In the genomic region with DNA sequence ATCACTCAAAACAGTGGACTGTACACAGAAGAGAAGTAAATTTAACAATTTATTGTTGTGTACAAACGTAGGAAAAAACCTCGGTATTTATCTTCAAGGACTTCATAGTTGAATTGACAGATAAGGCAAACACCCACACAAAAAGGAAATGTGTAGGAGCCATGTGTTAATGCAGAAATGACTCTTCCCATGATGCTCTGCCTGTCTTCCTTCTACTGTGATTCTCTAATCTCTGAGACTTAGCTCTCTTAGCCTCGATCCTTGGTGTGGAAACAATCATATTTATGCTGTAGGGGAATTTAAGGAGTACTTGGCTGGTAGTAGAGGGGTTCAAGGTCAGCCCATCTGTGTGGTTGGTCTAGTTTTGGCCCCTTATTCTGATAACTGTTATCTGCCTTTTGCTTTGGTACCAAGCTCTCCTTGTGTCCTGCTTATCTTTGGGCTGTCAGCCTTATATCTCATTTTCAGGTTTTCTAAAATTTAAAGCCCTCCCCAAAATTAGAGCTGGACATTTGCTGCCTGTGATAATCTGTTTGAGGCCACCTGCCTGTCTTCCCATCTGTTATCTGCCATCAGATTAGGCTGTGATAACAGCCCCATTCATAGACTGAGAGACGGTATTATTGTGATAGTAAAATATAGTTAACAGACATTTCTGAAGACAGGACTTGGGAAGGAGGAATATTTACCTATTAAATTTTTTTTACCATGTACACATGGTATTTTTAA, we compare ENCODE assay signal across 19 cellular contexts.
DNase-seq lines count a peak whose midpoint lies in the region; ATAC-seq and TF ChIP-seq lines count a peak whose summit lies in the region.
"Had no signal": no experiment of that assay in that cellular context is flagged by ENCODE, and none has a peak within 500 bp of the region (broad histone marks: within the 10 kb centered on the region; RNA-seq: fewer than 3 reads in every experiment).

No MANE protein-coding gene starts in this region.

- POLR2A ChIA-PET in activated CD4-positive, alpha-beta T cell treated with anti-CD3 and anti-CD28 coated beads for 36 hours (lab: Charles Lee), result no interaction called here
- POLR2A ChIA-PET in CD8-positive, alpha-beta T cell (lab: Charles Lee), result no interaction called here

- H3K27ac Mint-ChIP-seq in activated CD4-positive, alpha-beta T cell treated with anti-CD3 and anti-CD28 coated beads for 36 hours, result peak overlapping the region; percentile 28
- no peak overlapping the region for H3K27ac Mint-ChIP-seq in activated T-helper 17 cell treated with anti-CD3 and anti-CD28 coated beads, Interleukin-2, amount 50 U/mL, for 72 hours
- H3K27ac Mint-ChIP-seq in CD8-positive, alpha-beta T cell, result no peak overlapping the region

- H3K27me3 ChIP-seq in CD8-positive, alpha-beta T cell (ENCODE audit: insufficient read depth, low read length), result no peaks in the 10 kb centered on the region
- H3K27me3 ChIP-seq: BLaER1, MG63, SJCRH30 had no signal

- H3K36me3 ChIP-seq in CD8-positive, alpha-beta T cell (ENCODE audit: insufficient read depth, low read length), result no peaks in the 10 kb centered on the region
- H3K36me3 ChIP-seq: BLaER1, MG63, SJCRH30 had no signal

- H3K9me3 Mint-ChIP-seq in activated CD4-positive, alpha-beta T cell treated with anti-CD3 and anti-CD28 coated beads for 36 hours (ENCODE audit: low read depth), result no peaks in the 10 kb centered on the region
- no peaks in the 10 kb centered on the region for H3K9me3 Mint-ChIP-seq in activated T-helper 17 cell treated with anti-CD3 and anti-CD28 coated beads, Interleukin-2, amount 50 U/mL, for 72 hours
- no peaks in the 10 kb centered on the region for H3K9me3 Mint-ChIP-seq in CD8-positive, alpha-beta T cell

- H3K36me3 Mint-ChIP-seq in activated CD4-positive, alpha-beta T cell treated with anti-CD3 and anti-CD28 coated beads for 36 hours (ENCODE audit: low read depth), result no peaks in the 10 kb centered on the region
- H3K36me3 Mint-ChIP-seq in activated T-helper 17 cell treated with anti-CD3 and anti-CD28 coated beads, Interleukin-2, amount 50 U/mL, for 72 hours (ENCODE audit: low read depth), result no peaks in the 10 kb centered on the region
- no peaks in the 10 kb centered on the region for H3K36me3 Mint-ChIP-seq in CD8-positive, alpha-beta T cell

- CTCF ChIA-PET in activated CD4-positive, alpha-beta T cell treated with anti-CD3 and anti-CD28 coated beads for 36 hours (lab: Charles Lee), result no interaction called here
- CTCF ChIA-PET in CD8-positive, alpha-beta T cell (lab: Charles Lee), result no interaction called here

- H3K4me3 ChIP-seq in CD8-positive, alpha-beta T cell (ENCODE audit: low read depth, low read length), result no peak overlapping the region
- H3K4me3 ChIP-seq: BLaER1, MG63, SJCRH30 had no signal

- H3K4me1 Mint-ChIP-seq in activated CD4-positive, alpha-beta T cell treated with anti-CD3 and anti-CD28 coated beads for 36 hours, result peaks cover 5% of the 10 kb centered on the region
- no peaks in the 10 kb centered on the region for H3K4me1 Mint-ChIP-seq in activated T-helper 17 cell treated with anti-CD3 and anti-CD28 coated beads, Interleukin-2, amount 50 U/mL, for 72 hours
- H3K4me1 Mint-ChIP-seq in CD8-positive, alpha-beta T cell (ENCODE audit: low read depth), result no peaks in the 10 kb centered on the region

- intact Hi-C loops in activated CD4-positive, alpha-beta T cell treated with anti-CD3 and anti-CD28 coated beads for 36 hours (cut with DNase I, micrococcal nuclease), result no loop called here
- intact Hi-C loops in CD8-positive, alpha-beta T cell (cut with DNase I, micrococcal nuclease), result no loop called here

- H3K27ac ChIP-seq in CD8-positive, alpha-beta T cell (ENCODE audit: low read depth, low read length), result no peak overlapping the region
- H3K27ac ChIP-seq: 22Rv1, BLaER1, KMS-11, RWPE1, SJCRH30 had no signal

- ATAC-seq in activated CD4-positive, alpha-beta T cell treated with anti-CD3 and anti-CD28 coated beads for 36 hours, result peak; percentile 36
- ATAC-seq in activated T-helper 17 cell treated with anti-CD3 and anti-CD28 coated beads, Interleukin-2, amount 50 U/mL, for 72 hours (replicated peaks), result peak; percentile 29
- ATAC-seq in CD8-positive, alpha-beta T cell, result no peak
- ATAC-seq: HCT116 had no signal

- H3K27me3 Mint-ChIP-seq in activated CD4-positive, alpha-beta T cell treated with anti-CD3 and anti-CD28 coated beads for 36 hours, result peaks cover 13% of the 10 kb centered on the region
- H3K27me3 Mint-ChIP-seq in activated T-helper 17 cell treated with anti-CD3 and anti-CD28 coated beads, Interleukin-2, amount 50 U/mL, for 72 hours, result peaks cover 7% of the 10 kb centered on the region
- peaks cover 4% of the 10 kb centered on the region for H3K27me3 Mint-ChIP-seq in CD8-positive, alpha-beta T cell (ENCODE audit: low read depth)

- H3K9me3 ChIP-seq in CD8-positive, alpha-beta T cell (ENCODE audit: low read length), result no peaks in the 10 kb centered on the region
- H3K9me3 ChIP-seq: MG63, SJCRH30 had no signal

- DNase-seq in activated CD4-positive, alpha-beta T cell treated with anti-CD3 and anti-CD28 coated beads for 36 hours, result no peak
- DNase-seq in activated CD4-positive, alpha-beta T cell treated with anti-CD3 and anti-CD28 coated beads for 4 hours, result no peak
- peak; percentile 69 for DNase-seq in NCI-H82 (lab: John Stamatoyannopoulos, UW)
- DNase-seq in activated naive CD4-positive, alpha-beta T cell treated with Interleukin-2 at 50 U/mL for 16 hours, result no peak
- DNase-seq in HCEC 1CT, result no peak
- no peak for DNase-seq in NCI-H526 treated with DMSO at 0.1 percent for 48 hours (lab: John Stamatoyannopoulos, UW)
- no peak for DNase-seq in CD8-positive, alpha-beta T cell
- DNase-seq: DMS 273 treated with DMSO at 0.1 percent for 48 hours, MG63, NCI-H187 treated with DMSO at 0.1 percent for 48 hours, NCI-H446 treated with DMSO at 0.1 percent for 48 hours, SJCRH30, SW 1271 had no signal

- H3K4me1 ChIP-seq in CD8-positive, alpha-beta T cell (ENCODE audit: insufficient read depth, low read length), result no peaks in the 10 kb centered on the region
- H3K4me1 ChIP-seq: BLaER1, SJCRH30 had no signal

- H3K4me3 Mint-ChIP-seq in activated CD4-positive, alpha-beta T cell treated with anti-CD3 and anti-CD28 coated beads for 36 hours, result no peak overlapping the region
- H3K4me3 Mint-ChIP-seq in activated T-helper 17 cell treated with anti-CD3 and anti-CD28 coated beads, Interleukin-2, amount 50 U/mL, for 72 hours, result no peak overlapping the region
- no peak overlapping the region for H3K4me3 Mint-ChIP-seq in CD8-positive, alpha-beta T cell

- no peak for TF ChIP-seq CTCF in CD8-positive, alpha-beta T cell (IDR thresholded peaks at IDR 0.05)
